1 cellular context compared by ENCODE assay signal in genomic region chr22:28983190-28983589, GRCh38.
TF ChIP-seq lines count a peak whose summit lies in the region.

No MANE protein-coding gene starts in this region.

TF ChIP-seq in GM23338, 12 proteins besides CTCF, POLR2A, EP300 and RAD21 (continued from another document):
- TF ChIP-seq REST (IDR thresholded peaks at IDR 0.05; ENCODE audit: unreplicated experiment): no peak
- no peak for TF ChIP-seq ZNF114 (CRISPR knock-in tag; IDR thresholded peaks at IDR 0.05)
